1 cellular context compared by ENCODE assay signal in genomic region chr4:122152699-122153328, GRCh38.
TF ChIP-seq lines count a peak whose summit lies in the region.

No MANE protein-coding gene starts in this region.

TF ChIP-seq in K562, 482 proteins besides CTCF, POLR2A, EP300 and RAD21 (continued from another document):
- no peak for TF ChIP-seq ZHX1 (conservative IDR thresholded peaks at IDR 0.05; ENCODE audit: low read length)
- no peak for TF ChIP-seq ZFP36 (IDR thresholded peaks at IDR 0.05; ENCODE audit: low read depth, low read length, partially characterized antibody)
- TF ChIP-seq ZFX (CRISPR knock-in tag; IDR thresholded peaks at IDR 0.05): peak; percentile 50; the same call in 1 of the 2 replicates
- TF ChIP-seq E2F5 (CRISPR knock-in tag; IDR thresholded peaks at IDR 0.05): 0 out of 2 replicates have a peak, but pooled peaks have one; percentile 13
- no peak for TF ChIP-seq BMI1 (IDR thresholded peaks at IDR 0.05; ENCODE audit: low read length)
- no peak for TF ChIP-seq XRCC3 (IDR thresholded peaks at IDR 0.05)
